In genomic region chr1:52920791-52921291, GRCh38 we compare ENCODE assay signal across 1 cellular context.
A peak's percentile ranks its signal among the peaks of the same experiment; 100 is the strongest.
TF ChIP-seq lines count a peak whose summit lies in the region.

No MANE protein-coding gene starts in this region.

TF ChIP-seq in HepG2, 621 proteins besides CTCF, POLR2A, EP300 and RAD21 (continued from another document and continues in another):
- TF ChIP-seq USF2 (IDR thresholded peaks at IDR 0.05; ENCODE audit: low read depth, low read length) (no peak), USF2 (CRISPR knock-in tag; IDR thresholded peaks at IDR 0.05; ENCODE audit: borderline replicate concordance) (no peak), RBM39 (IDR thresholded peaks at IDR 0.05; ENCODE audit: low read depth, low read length, poor library complexity, severe bottlenecking) (no peak), MXI1 (IDR thresholded peaks at IDR 0.05; ENCODE audit: borderline replicate concordance, low read depth, low read length) (no peak), ATF4 (CRISPR knock-in tag; IDR thresholded peaks at IDR 0.05) (0 out of 4 replicates have a peak, but pooled peaks of 1 of the 2 experiments have one; percentile 23), NCOA2 (CRISPR knock-in tag; IDR thresholded peaks at IDR 0.05) (no peak), SETDB1 (CRISPR knock-in tag; IDR thresholded peaks at IDR 0.05; ENCODE audit: borderline replicate concordance) (no peak), MLXIP (CRISPR knock-in tag; IDR thresholded peaks at IDR 0.05; ENCODE audit: borderline replicate concordance) (no peak), NR3C1 (CRISPR knock-in tag; IDR thresholded peaks at IDR 0.05) (no peak), ZNF451 (CRISPR knock-in tag; IDR thresholded peaks at IDR 0.05) (no peak), ZNF710 (CRISPR knock-in tag; IDR thresholded peaks at IDR 0.05; ENCODE audit: borderline replicate concordance) (no peak), BRD4 (CRISPR knock-in tag; IDR thresholded peaks at IDR 0.05) (no peak; the same call in 1 of the 2 replicates), HIC2 (CRISPR knock-in tag; IDR thresholded peaks at IDR 0.05; ENCODE audit: low read depth) (peak; percentile 71; the same call in 1 of the 2 replicates), ZNF841 (CRISPR knock-in tag; IDR thresholded peaks at IDR 0.05; ENCODE audit: borderline replicate concordance) (no peak), RBM22 (optimal IDR thresholded peaks at IDR 0.05; ENCODE audit: low read length) (no peak), ZNF879 (CRISPR knock-in tag; IDR thresholded peaks at IDR 0.05) (no peak), SIX1 (CRISPR knock-in tag; IDR thresholded peaks at IDR 0.05; ENCODE audit: borderline replicate concordance) (no peak), ZUFSP (CRISPR knock-in tag; IDR thresholded peaks at IDR 0.05; ENCODE audit: borderline replicate concordance) (no peak), ZNF747 (CRISPR knock-in tag; IDR thresholded peaks at IDR 0.05; ENCODE audit: borderline replicate concordance) (no peak), CREB3 (CRISPR knock-in tag; IDR thresholded peaks at IDR 0.05) (no peak), TRIM22 (IDR thresholded peaks at IDR 0.05) (no peak), TCF12 (IDR thresholded peaks at IDR 0.05) (no peak), TCF12 (CRISPR knock-in tag; IDR thresholded peaks at IDR 0.05) (0 out of 2 replicates have a peak, but pooled peaks have one; percentile 0), BCL6 (CRISPR knock-in tag; IDR thresholded peaks at IDR 0.05) (peak; percentile 8; the same call in 1 of the 2 replicates), SAFB2 (CRISPR knock-in tag; IDR thresholded peaks at IDR 0.05; ENCODE audit: borderline replicate concordance, low read depth) (no peak), NFATC3 (CRISPR knock-in tag; IDR thresholded peaks at IDR 0.05) (no peak), BRF2 (CRISPR knock-in tag; IDR thresholded peaks at IDR 0.05) (peak; percentile 37; the same call in 1 of the 2 replicates), HNF1B (CRISPR knock-in tag; IDR thresholded peaks at IDR 0.05) (no peak), RFX3 (CRISPR knock-in tag; IDR thresholded peaks at IDR 0.05) (no peak), NR1H2 (CRISPR knock-in tag; IDR thresholded peaks at IDR 0.05; ENCODE audit: borderline replicate concordance, low read depth) (no peak), SUZ12 (IDR thresholded peaks at IDR 0.05; ENCODE audit: low read depth, low read length) (no peak), ZBTB34 (CRISPR knock-in tag; IDR thresholded peaks at IDR 0.05) (no peak), MBNL3 (CRISPR knock-in tag; conservative IDR thresholded peaks at IDR 0.05) (no peak), TBX2 (CRISPR knock-in tag; IDR thresholded peaks at IDR 0.05; ENCODE audit: borderline replicate concordance) (no peak), FOXA3 (CRISPR knock-in tag; IDR thresholded peaks at IDR 0.05) (0 out of 2 replicates have a peak, but pooled peaks have one; percentile 30), ZNF777 (CRISPR knock-in tag; IDR thresholded peaks at IDR 0.05) (no peak), ZNF652 (CRISPR knock-in tag; IDR thresholded peaks at IDR 0.05; ENCODE audit: borderline replicate concordance, low read depth) (no peak), SOX13 (IDR thresholded peaks at IDR 0.05) (no peak), SOX13 (CRISPR knock-in tag; conservative IDR thresholded peaks at IDR 0.05 in 1 of 2, IDR thresholded peaks at IDR 0.05 in 1 of 2) (no peak), LBX2 (CRISPR knock-in tag; IDR thresholded peaks at IDR 0.05; ENCODE audit: borderline replicate concordance) (no peak), CC2D1A (CRISPR knock-in tag; IDR thresholded peaks at IDR 0.05) (no peak), ZNF17 (CRISPR knock-in tag; IDR thresholded peaks at IDR 0.05) (no peak)
